In the genomic region with DNA sequence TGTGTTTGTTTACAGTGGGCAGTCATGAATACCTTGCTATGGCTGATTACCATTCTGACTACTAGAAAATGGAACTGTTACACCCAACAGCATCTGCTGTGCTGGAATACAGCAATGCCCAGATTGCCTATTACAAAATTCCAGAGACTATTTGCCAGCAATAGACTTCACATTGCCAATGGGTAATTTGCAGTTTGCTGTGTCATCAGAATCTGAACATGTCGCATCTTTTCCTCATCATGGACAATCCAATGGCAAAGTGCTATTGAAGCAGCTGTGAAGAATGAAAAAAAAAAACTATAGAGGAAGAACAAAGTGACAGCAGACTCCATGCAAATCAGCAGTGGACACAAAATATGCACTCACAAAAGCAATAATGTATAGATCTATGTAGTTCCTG, we compare ENCODE assay signal across 29 cellular contexts.
"Had no signal": no experiment of that assay in that cellular context is flagged by ENCODE, and none has a peak within 500 bp of the region (broad histone marks: within the 10 kb centered on the region; RNA-seq: fewer than 3 reads in every experiment).

No MANE protein-coding gene starts in this region.

- H3K4me3 ChIP-seq: left ventricle myocardium inferior, lung, neural progenitor cell, psoas muscle, right atrium auricular region, skin epidermis, stomach, testis, thyroid gland, transverse colon, upper lobe of left lung, vagina had no signal

- H3K9me3 ChIP-seq: neutrophil, testis, thyroid gland, transverse colon, upper lobe of left lung, vagina had no signal

- H3K36me3 ChIP-seq: left ventricle myocardium inferior, neural progenitor cell, neutrophil, right atrium auricular region, stomach, thyroid gland, transverse colon, upper lobe of left lung, vagina had no signal

- H3K4me1 ChIP-seq: left ventricle myocardium inferior, neural progenitor cell, parathyroid adenoma, psoas muscle, right atrium auricular region, stomach, testis, thyroid gland, transverse colon, upper lobe of left lung, vagina had no signal

- H3K4me2 ChIP-seq: neural progenitor cell had no signal

- DNase-seq: hypothalamus; immature natural killer cell; kidney; left ventricle myocardium inferior; mesendoderm; naive B cell; natural killer cell; nephron progenitor cell; occipital lobe; psoas muscle; stimulated activated CD4-positive, alpha-beta T cell treated with anti-CD3 and anti-CD28 coated beads, Interleukin-12 subunit alpha, Interleukin-12 subunit beta, amount 100 ng/mL, for 4 hours; stimulated activated CD4-positive, alpha-beta T cell treated with anti-CD3 and anti-CD28 coated beads, Interleukin-15, amount 100 ng/mL, for 24 hours; stimulated activated CD4-positive, alpha-beta T cell treated with anti-CD3 and anti-CD28 coated beads, Interleukin-2, amount 100 ng/mL, for 24 hours; stimulated activated CD4-positive, alpha-beta T cell treated with anti-CD3 and anti-CD28 coated beads, Interleukin-4, amount 100 ng/mL, for 1 hour; stimulated activated naive B cell treated with anti-CD40 and anti-IgM and Interleukin-4, amounts not matched to agents 10 μg/mL and 1 μg/mL and 100 μg/mL, for 72 hours; stimulated activated naive CD8-positive, alpha-beta T cell treated with anti-CD3 and anti-CD28 coated beads, Interleukin-15, Interleukin-2, amounts not matched to agents 100 U/mL and 50 U/mL, for 24 hours; stomach; testis; thyroid gland; transverse colon; upper lobe of left lung had no signal

- H3K27me3 ChIP-seq: neural progenitor cell, neutrophil, right atrium auricular region, stomach, testis, thyroid gland, transverse colon, upper lobe of left lung, vagina had no signal

- ATAC-seq: natural killer cell; psoas muscle; sciatic nerve; stimulated activated naive B cell treated with anti-CD40 and anti-IgM and Interleukin-4, amounts not matched to agents 10 μg/mL and 1 μg/mL and 100 μg/mL, for 72 hours; stimulated activated naive CD8-positive, alpha-beta T cell treated with anti-CD3 and anti-CD28 coated beads, Interleukin-15, Interleukin-2, amounts not matched to agents 100 U/mL and 50 U/mL, for 24 hours had no signal

- H3K27ac ChIP-seq: left ventricle myocardium inferior, neural progenitor cell, neutrophil, parathyroid adenoma, psoas muscle, right atrium auricular region, skin epidermis, stomach, testis, thyroid gland, transverse colon, upper lobe of left lung, vagina had no signal

- H2AFZ ChIP-seq: neural progenitor cell, parathyroid adenoma had no signal

- H3K9ac ChIP-seq: neural progenitor cell, parathyroid adenoma had no signal
